Comparison of ENCODE assay signal across 11 cellular contexts in the genomic region with DNA sequence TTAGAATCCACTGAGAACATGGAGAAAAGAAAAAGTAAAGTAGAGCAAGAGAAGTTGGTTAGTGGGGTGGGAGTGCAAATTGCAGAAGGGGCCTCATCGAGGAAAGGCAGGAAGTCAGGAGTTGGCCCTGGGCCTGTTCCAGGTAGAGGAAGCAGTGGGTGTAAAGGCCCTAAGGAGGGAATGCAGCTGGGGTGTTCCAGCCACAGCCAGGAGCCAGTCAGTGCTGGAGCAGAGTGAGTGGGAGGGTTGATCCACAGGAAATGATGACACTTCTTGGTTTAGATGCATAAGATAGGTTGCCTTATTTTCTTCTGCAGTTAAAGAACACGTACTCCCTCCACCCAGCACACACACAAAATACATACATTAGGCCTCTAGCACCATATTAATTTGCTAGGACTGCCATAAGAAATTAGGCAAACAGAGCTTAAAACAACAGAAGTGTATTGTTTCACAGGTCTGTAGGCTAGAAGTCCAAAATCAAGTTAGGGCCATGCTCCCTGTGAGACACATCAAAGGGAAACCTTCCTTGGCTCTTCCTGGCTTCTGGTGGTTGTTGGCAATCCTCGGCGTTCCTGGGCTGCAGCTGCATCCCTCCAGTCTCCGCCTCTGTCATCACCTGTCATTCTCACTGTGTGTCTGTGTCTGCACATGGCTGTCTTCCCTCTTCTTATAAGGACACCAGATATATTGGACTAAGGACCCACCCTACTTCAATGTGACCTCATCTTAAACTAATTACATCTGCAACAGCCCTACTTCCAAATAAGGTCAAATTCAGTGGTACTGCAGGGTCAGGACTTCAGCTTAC.
A peak's percentile ranks its signal among the peaks of the same experiment; 100 is the strongest.
DNase-seq lines count a peak whose midpoint lies in the region; ATAC-seq and TF ChIP-seq lines count a peak whose summit lies in the region.
"Had no signal": no experiment of that assay in that cellular context is flagged by ENCODE, and none has a peak within 500 bp of the region (broad histone marks: within the 10 kb centered on the region; RNA-seq: fewer than 3 reads in every experiment).

No MANE protein-coding gene starts in this region.

- H3K9me2 ChIP-seq in Loucy (replicated peaks; ENCODE audit: low read depth, low read length): no peaks in the 10 kb centered on the region

- peaks cover 12% of the 10 kb centered on the region for H3K27me3 Mint-ChIP-seq in activated CD4-positive, alpha-beta memory T cell treated with anti-CD3 and anti-CD28 coated beads, Interleukin-2, amount 10 ng/mL, durations not matched to agents 7 days and 5 days
- H3K27me3 Mint-ChIP-seq in nephron (ENCODE audit: low read depth): no peaks in the 10 kb centered on the region

- H3K9me3 Mint-ChIP-seq in activated CD4-positive, alpha-beta memory T cell treated with anti-CD3 and anti-CD28 coated beads, Interleukin-2, amount 10 ng/mL, durations not matched to agents 7 days and 5 days: no peaks in the 10 kb centered on the region
- H3K9me3 Mint-ChIP-seq in nephron: peaks cover 24% of the 10 kb centered on the region

- no peak overlapping the region for H3K4me3 ChIP-seq in Loucy (ENCODE audit: low read length, poor library complexity, severe bottlenecking)
- H3K4me3 ChIP-seq: left lung had no signal

- no peak overlapping the region for H3K9ac ChIP-seq in Loucy (ENCODE audit: low read depth, low read length, poor library complexity, severe bottlenecking)

- TF ChIP-seq CTCF in Loucy (conservative IDR thresholded peaks at IDR 0.05; ENCODE audit: low read length) (no peak), nephron (IDR thresholded peaks at IDR 0.05; ENCODE audit: unreplicated experiment in 3 of 3) (no peak)

- CTCF ChIA-PET in activated CD4-positive, alpha-beta memory T cell treated with anti-CD3 and anti-CD28 coated beads, Interleukin-2, amount 10 ng/mL, durations not matched to agents 7 days and 5 days (lab: Charles Lee): interaction anchor here (0.7 kb wide), 1 partner anchor 13 kb away, joined by 3 read pairs; no protein-coding TSS in a partner anchor

- POLR2A ChIA-PET in activated CD4-positive, alpha-beta memory T cell treated with anti-CD3 and anti-CD28 coated beads, Interleukin-2, amount 10 ng/mL, durations not matched to agents 7 days and 5 days (lab: Charles Lee): no interaction called here

- DNase-seq in activated CD4-positive, alpha-beta memory T cell treated with anti-CD3 and anti-CD28 coated beads, Interleukin-2, amount 10 ng/mL, durations not matched to agents 7 days and 5 days: peak; percentile 24
- no peak for DNase-seq in glomerular visceral epithelial cell (ENCODE audit: extremely low spot score)
- DNase-seq: activated CD4-positive, alpha-beta T cell treated with anti-CD3 and anti-CD28 coated beads, Interleukin-2, amount 50 U/mL, for 4 hours; left lung; NCI-H2107 had no signal

- H3K4me1 Mint-ChIP-seq in activated CD4-positive, alpha-beta memory T cell treated with anti-CD3 and anti-CD28 coated beads, Interleukin-2, amount 10 ng/mL, durations not matched to agents 7 days and 5 days: peaks cover 16% of the 10 kb centered on the region
- peaks cover 60% of the 10 kb centered on the region for H3K4me1 Mint-ChIP-seq in nephron
- H3K4me1 Mint-ChIP-seq: central memory CD8-positive, alpha-beta T cell had no signal

- H3K4me3 Mint-ChIP-seq in activated CD4-positive, alpha-beta memory T cell treated with anti-CD3 and anti-CD28 coated beads, Interleukin-2, amount 10 ng/mL, durations not matched to agents 7 days and 5 days: no peak overlapping the region
- peak overlapping the region in 1 of 3 experiments; percentile 1 for H3K4me3 Mint-ChIP-seq in nephron
- H3K4me3 Mint-ChIP-seq: central memory CD8-positive, alpha-beta T cell had no signal

- peak overlapping the region; percentile 36 for H3K27ac Mint-ChIP-seq in activated CD4-positive, alpha-beta memory T cell treated with anti-CD3 and anti-CD28 coated beads, Interleukin-2, amount 10 ng/mL, durations not matched to agents 7 days and 5 days
- peak overlapping the region; percentile 84 to 91 (median 88) for H3K27ac Mint-ChIP-seq in nephron

- no peaks in the 10 kb centered on the region for H3K27me3 ChIP-seq in Loucy (ENCODE audit: insufficient read depth, low read length, poor library complexity, severe bottlenecking)
- H3K27me3 ChIP-seq: left lung had no signal

- H3K79me2 ChIP-seq in Loucy (ENCODE audit: insufficient read depth, low read length): no peaks in the 10 kb centered on the region

- no peaks in the 10 kb centered on the region for H4K20me1 ChIP-seq in Loucy (ENCODE audit: insufficient read depth, low read length, poor library complexity, severe bottlenecking)

- H3K4me2 ChIP-seq in Loucy (ENCODE audit: low read depth, low read length, poor library complexity, severe bottlenecking): no peak overlapping the region

- H3F3A ChIP-seq in Loucy (ENCODE audit: low read depth): no peaks in the 10 kb centered on the region

- no peaks in the 10 kb centered on the region for H3K4me1 ChIP-seq in Loucy (ENCODE audit: insufficient read depth, low read length, poor library complexity, severe bottlenecking)
- H3K4me1 ChIP-seq: left lung had no signal

- 0 out of 2 replicates have a peak overlapping the region, but pooled peaks have one; percentile 33 for H2AFZ ChIP-seq in Loucy (ENCODE audit: low read length)

- ATAC-seq in GM19351 (IDR thresholded peaks at IDR 0.05; ENCODE audit: unreplicated experiment): peak; percentile 73
- ATAC-seq in GM18870 (IDR thresholded peaks at IDR 0.05; ENCODE audit: unreplicated experiment): no peak
- ATAC-seq in GM21717 (IDR thresholded peaks at IDR 0.05; ENCODE audit: unreplicated experiment): no peak
- ATAC-seq: left lung had no signal

- no peaks in the 10 kb centered on the region for H3K36me3 ChIP-seq in Loucy (ENCODE audit: insufficient read depth, low read length)
- H3K36me3 ChIP-seq: left lung had no signal

- no peaks in the 10 kb centered on the region for H3K36me3 Mint-ChIP-seq in activated CD4-positive, alpha-beta memory T cell treated with anti-CD3 and anti-CD28 coated beads, Interleukin-2, amount 10 ng/mL, durations not matched to agents 7 days and 5 days (ENCODE audit: low read depth)
- H3K36me3 Mint-ChIP-seq in nephron (ENCODE audit: low read depth): peaks cover 64% of the 10 kb centered on the region

- 0 out of 2 replicates have a peak, but pooled peaks cover 3% of the 10 kb centered on the region for H3K9me3 ChIP-seq in Loucy (ENCODE audit: insufficient read depth, low read depth, low read length)
